8 cellular contexts compared by ENCODE assay signal in the genomic region with DNA sequence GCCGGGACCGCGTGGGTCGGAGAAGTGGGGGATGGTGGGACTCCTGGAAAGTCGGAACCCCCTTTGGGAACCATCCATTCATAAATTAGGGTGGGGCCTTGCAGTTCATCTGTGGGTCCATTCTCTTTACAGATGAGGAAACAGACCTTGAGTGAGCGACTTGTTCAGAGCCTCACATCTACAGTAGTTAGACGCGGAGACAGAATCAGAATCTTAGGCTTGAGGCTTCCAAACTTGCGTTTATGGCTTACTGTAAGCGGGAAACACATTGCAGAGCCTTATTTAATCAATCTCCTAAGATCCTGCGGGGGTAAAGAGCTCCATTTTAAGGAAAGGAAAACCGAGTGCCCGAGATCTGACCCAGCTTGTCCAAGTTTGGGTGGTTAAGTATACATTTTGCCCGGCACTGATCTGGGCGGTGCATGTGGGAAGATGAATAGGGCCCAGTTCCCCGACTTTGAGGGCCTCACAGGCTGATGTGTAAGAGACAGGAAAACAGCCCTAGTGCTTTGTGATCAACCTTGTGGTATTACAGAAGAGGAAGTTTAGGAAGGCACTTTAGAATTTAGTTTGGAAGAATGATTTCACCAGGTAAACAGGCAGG. TPM values are rescaled to one million over a fixed set of nuclear protein-coding genes. Genes with fewer than 3 reads are reported as not detected.
DNase-seq lines count a peak whose midpoint lies in the region; ATAC-seq, FAIRE-seq and TF ChIP-seq lines count a peak whose summit lies in the region.

No MANE protein-coding gene starts in this region.

- peak overlapping the region in 1 of 2 experiments; percentile 80 for H3K23ac ChIP-seq in mesenchymal stem cell (ENCODE audit: low read length in 2 of 2)

- WGBS in mesenchymal stem cell, result under 1% methylated on average over 16 of the region's 16 CpGs

- H3K27ac ChIP-seq in mesenchymal stem cell (ENCODE audit: low read length, poor library complexity, severe bottlenecking), result peak overlapping the region; percentile 96

- no peak for FAIRE-seq in GM12891 (lab: Jason Lieb, UNC)

- H3K14ac ChIP-seq in mesenchymal stem cell (ENCODE audit: low read length in 2 of 2), result peak overlapping the region in 1 of 2 experiments; percentile 71

- peak overlapping the region; percentile 95 for H3K9ac ChIP-seq in mesenchymal stem cell (ENCODE audit: low read length)

- peak overlapping the region; percentile 18 to 39 for H2BK12ac ChIP-seq in mesenchymal stem cell (ENCODE audit: low read length in 2 of 2)

- H3K4ac ChIP-seq in mesenchymal stem cell (ENCODE audit: low read depth in 1 of 2, low read length in 2 of 2), result peak overlapping the region; percentile 82 to 91

- H3K9me3 ChIP-seq in mesenchymal stem cell (ENCODE audit: control insufficient read depth, low read length), result no peaks in the 10 kb centered on the region

- DNase-seq in C1 segment of cervical spinal cord (lab: John Stamatoyannopoulos, UW) (peak in 9 of 14 donors; percentile 28 to 64 (median 48)), M059J (ENCODE audit: low read depth) (peak; percentile 46), UCSD-AML1 (lab: John Stamatoyannopoulos, UW; ENCODE audit: unreplicated experiment) (peak; percentile 63), dedifferentiated amniotic fluid mesenchymal stem cell (ENCODE audit: extremely low spot score) (peak; percentile 41), mesenchymal stem cell (no peak), superior temporal gyrus (ENCODE audit: extremely low spot score) (peak; percentile 72), GM12891 (ENCODE audit: insufficient read length, low spot score) (no peak)

- H3K4me1 ChIP-seq in mesenchymal stem cell (ENCODE audit: control insufficient read depth, insufficient read depth, low read depth, low read length), result no peaks in the 10 kb centered on the region

- H2BK15ac ChIP-seq in mesenchymal stem cell (ENCODE audit: low read depth, poor library complexity, severe bottlenecking), result no peak overlapping the region

- H2AK5ac ChIP-seq in mesenchymal stem cell (ENCODE audit: low read length, severe bottlenecking), result peak overlapping the region; percentile 80

- peak overlapping the region; percentile 80 to 95 for H3K18ac ChIP-seq in mesenchymal stem cell (ENCODE audit: low read depth in 1 of 2, low read length in 2 of 2)

- no peak overlapping the region for H2AFZ ChIP-seq in mesenchymal stem cell (ENCODE audit: low read depth, low read length)

- H2BK120ac ChIP-seq in mesenchymal stem cell (ENCODE audit: low read depth, low read length), result peak overlapping the region; percentile 54

- ATAC-seq in GM19395 (IDR thresholded peaks at IDR 0.05; ENCODE audit: unreplicated experiment), result peak; percentile 43

- H3K4me3 ChIP-seq in mesenchymal stem cell (ENCODE audit: insufficient read depth in 1 of 2, low read depth in 1 of 2, low read length in 2 of 2), result peak overlapping the region; percentile 74 to 90

- peak overlapping the region; percentile 90 for H3K4me2 ChIP-seq in mesenchymal stem cell (ENCODE audit: low read length, poor library complexity, severe bottlenecking)

- H3K36me3 ChIP-seq in mesenchymal stem cell (ENCODE audit: control insufficient read depth in 1 of 2, insufficient read depth in 2 of 2, low read depth in 1 of 2, low read length in 2 of 2), result peaks cover 0 to 28% of the 10 kb centered on the region in 2 experiments

- TF ChIP-seq POLR2A in GM12891 (IDR thresholded peaks at IDR 0.05; ENCODE audit: low read depth, low read length), result no peak

- no peaks in the 10 kb centered on the region for H3K27me3 ChIP-seq in mesenchymal stem cell (ENCODE audit: control insufficient read depth in 1 of 2, insufficient read depth in 1 of 2, low read length in 2 of 2)

- peak overlapping the region; percentile 71 for H2BK5ac ChIP-seq in mesenchymal stem cell (ENCODE audit: low read depth, low read length, poor library complexity, severe bottlenecking)

- peak overlapping the region; percentile 94 for H4K91ac ChIP-seq in mesenchymal stem cell (ENCODE audit: low read length)

- H3K79me1 ChIP-seq in mesenchymal stem cell (replicated peaks; ENCODE audit: low read length, poor library complexity, severe bottlenecking), result peaks cover 5% of the 10 kb centered on the region

- H4K8ac ChIP-seq in mesenchymal stem cell (ENCODE audit: low read length), result peak overlapping the region; percentile 89

TF ChIP-seq in GM12891, 5 proteins besides CTCF, POLR2A, EP300 and RAD21:
- TF ChIP-seq TAF1 (IDR thresholded peaks at IDR 0.05; ENCODE audit: low read depth, low read length) (no peak), POLR2AphosphoS5 (IDR thresholded peaks at IDR 0.05; ENCODE audit: low read depth, low read length) (no peak), SPI1 (IDR thresholded peaks at IDR 0.05; ENCODE audit: low read depth, low read length) (no peak), POU2F2 (IDR thresholded peaks at IDR 0.05; ENCODE audit: low read depth, low read length) (no peak), PAX5 (IDR thresholded peaks at IDR 0.05; ENCODE audit: insufficient read depth, low read length, severe bottlenecking) (no peak)

RNA-seq across cellular contexts. Expression of gene TARS1, which starts 0.6 kb away (rescaled TPM):
- total RNA-seq in M059J (2014; rRNA removed; shearing (Covaris generic)), result 249 and 289 TPM in 2 replicates
- polyA plus RNA-seq in mesenchymal stem cell (2013, experiment 1 of 2), result 298 TPM
- polyA plus RNA-seq in mesenchymal stem cell (2013, experiment 2 of 2), result 310 TPM
- 127 TPM for polyA plus RNA-seq in GM12891 (2012; ENCODE audit: low read depth, missing spikeins)

Comparison
In these comparisons a context has a peak if more than half of its experiments do, and no peak if none do; other contexts are left out.
1. DNase-seq: peak in C1 segment of cervical spinal cord (9 of 14), M059J (single experiment), UCSD-AML1 (single experiment), dedifferentiated amniotic fluid mesenchymal stem cell (single experiment) and superior temporal gyrus (single experiment); none in mesenchymal stem cell (single experiment) and GM12891 (single experiment).